In the genomic region with DNA sequence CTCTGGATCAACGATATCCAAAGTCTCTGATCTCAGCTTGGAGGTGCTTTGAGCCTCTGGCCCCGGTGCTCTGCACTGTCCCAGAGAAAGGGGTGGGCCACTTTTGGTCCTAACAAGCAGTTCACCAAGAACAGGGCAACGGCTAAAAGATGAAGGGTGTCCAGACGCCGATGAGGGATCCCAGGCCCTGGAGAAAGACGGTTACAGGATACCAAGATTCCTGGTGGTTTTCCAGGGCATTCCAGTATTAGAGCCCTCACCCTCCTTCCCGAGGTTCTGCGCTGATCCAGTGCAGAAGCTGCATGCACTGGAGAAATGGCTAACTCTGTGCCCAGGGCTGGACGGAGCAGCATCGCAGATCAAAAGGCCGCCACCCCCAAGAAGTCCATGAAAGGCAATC, we compare ENCODE assay signal across 15 cellular contexts.
A peak's percentile ranks its signal among the peaks of the same experiment; 100 is the strongest.
DNase-seq lines count a peak whose midpoint lies in the region; ATAC-seq and TF ChIP-seq lines count a peak whose summit lies in the region.
"Had no signal": no experiment of that assay in that cellular context is flagged by ENCODE, and none has a peak within 500 bp of the region (broad histone marks: within the 10 kb centered on the region; RNA-seq: fewer than 3 reads in every experiment).

No MANE protein-coding gene starts in this region.

- peaks cover 0 to 2% (median 0%) of the 10 kb centered on the region in 7 donors for H3K9me3 Mint-ChIP-seq in CD4-positive, CD25-positive, alpha-beta regulatory T cell
- H3K9me3 Mint-ChIP-seq in dendritic cell treated with granulocyte-macrophage colony-stimulating factor and Interleukin-4, amounts not matched to agents 40 ng/mL and 50 ng/mL, for 4 days, result peaks cover 6% of the 10 kb centered on the region

- ATAC-seq in CD4-positive, CD25-positive, alpha-beta regulatory T cell (ENCODE audit: low read depth in 2 of 2), result no peak
- ATAC-seq: A549 had no signal

- H2AFZ ChIP-seq in neuronal stem cell (ENCODE audit: low read length), result peak overlapping the region; percentile 70

- H4K91ac ChIP-seq in neuronal stem cell (ENCODE audit: low read depth, low read length, poor library complexity), result no peak overlapping the region

- CTCF ChIA-PET in HEK293 (lab: Yijun Ruan, JAX), result interaction anchor here (0.6 to 1.0 kb wide), 2 partner anchors 16 to 186 kb away, joined by 3 read pairs; no protein-coding TSS in a partner anchor

- H3K4me3 Mint-ChIP-seq in CD4-positive, CD25-positive, alpha-beta regulatory T cell, result no peak overlapping the region
- no peak overlapping the region for H3K4me3 Mint-ChIP-seq in dendritic cell treated with granulocyte-macrophage colony-stimulating factor and Interleukin-4, amounts not matched to agents 40 ng/mL and 50 ng/mL, for 4 days

- no peak overlapping the region for H2BK120ac ChIP-seq in neuronal stem cell (ENCODE audit: low read depth, low read length)

- H3K4me3 ChIP-seq in CD4-positive, CD25-positive, alpha-beta regulatory T cell (ENCODE audit: low read depth, low read length), result no peak overlapping the region
- no peak overlapping the region for H3K4me3 ChIP-seq in HEK293 (ENCODE audit: low read depth, low read length)
- H3K4me3 ChIP-seq in neuronal stem cell (ENCODE audit: low read length in 2 of 2), result no peak overlapping the region
- H3K4me3 ChIP-seq in MG63, result no peak overlapping the region
- H3K4me3 ChIP-seq: A549 had no signal

- no peak overlapping the region for H3K4ac ChIP-seq in neuronal stem cell (ENCODE audit: low read length)

- H3K27me3 ChIP-seq in CD4-positive, CD25-positive, alpha-beta regulatory T cell (ENCODE audit: control insufficient read depth, insufficient read depth, low read length), result no peaks in the 10 kb centered on the region
- no peaks in the 10 kb centered on the region for H3K27me3 ChIP-seq in neuronal stem cell (ENCODE audit: control insufficient read depth in 3 of 3, insufficient read depth in 3 of 3, low read depth in 1 of 3, low read length in 3 of 3)
- no peaks in the 10 kb centered on the region for H3K27me3 ChIP-seq in MG63

- H3K4me1 Mint-ChIP-seq in CD4-positive, CD25-positive, alpha-beta regulatory T cell, result peaks cover 0 to 49% (median 22%) of the 10 kb centered on the region in 4 donors
- peaks cover 50% of the 10 kb centered on the region for H3K4me1 Mint-ChIP-seq in dendritic cell treated with granulocyte-macrophage colony-stimulating factor and Interleukin-4, amounts not matched to agents 40 ng/mL and 50 ng/mL, for 4 days (ENCODE audit: low read depth)

- no peak overlapping the region for H2BK5ac ChIP-seq in neuronal stem cell (ENCODE audit: low read length)

- H3K18ac ChIP-seq in neuronal stem cell (ENCODE audit: low read length), result no peak overlapping the region

- H2BK12ac ChIP-seq in neuronal stem cell (ENCODE audit: low read length), result no peak overlapping the region

- peak overlapping the region; percentile 82 for H2BK15ac ChIP-seq in neuronal stem cell (ENCODE audit: low read length)

- peaks cover 4% of the 10 kb centered on the region for H3K36me3 Mint-ChIP-seq in CD4-positive, CD25-positive, alpha-beta regulatory T cell
- no peaks in the 10 kb centered on the region for H3K36me3 Mint-ChIP-seq in dendritic cell treated with granulocyte-macrophage colony-stimulating factor and Interleukin-4, amounts not matched to agents 40 ng/mL and 50 ng/mL, for 4 days (ENCODE audit: low read depth)

- H2AK5ac ChIP-seq in neuronal stem cell (ENCODE audit: low read depth, low read length), result no peak overlapping the region

- POLR2A ChIA-PET in HEK293 (lab: Yijun Ruan, JAX), result interaction anchor here (0.9 to 1.1 kb wide), 2 partner anchors 14 to 149 kb away, joined by 3 read pairs; no protein-coding TSS in a partner anchor

- no peaks in the 10 kb centered on the region for H3K36me3 ChIP-seq in CD4-positive, CD25-positive, alpha-beta regulatory T cell (ENCODE audit: control insufficient read depth, insufficient read depth, low read length)
- H3K36me3 ChIP-seq in HEK293 (ENCODE audit: control insufficient read depth in 2 of 2, insufficient read depth in 1 of 2, low read length in 2 of 2) (no peaks in the 10 kb centered on the region), neuronal stem cell (replicated peaks in 1 of 2; ENCODE audit: control insufficient read depth in 2 of 2, insufficient read depth in 2 of 2, low read length in 2 of 2) (no peaks in the 10 kb centered on the region), MG63 (no peaks in the 10 kb centered on the region)

- H3K27ac Mint-ChIP-seq in CD4-positive, CD25-positive, alpha-beta regulatory T cell, result peak overlapping the region in 2 of 3 donors; percentile 78 to 92
- peak overlapping the region; percentile 54 for H3K27ac Mint-ChIP-seq in dendritic cell treated with granulocyte-macrophage colony-stimulating factor and Interleukin-4, amounts not matched to agents 40 ng/mL and 50 ng/mL, for 4 days

- intact Hi-C loops in dendritic cell treated with granulocyte-macrophage colony-stimulating factor and Interleukin-4, amounts not matched to agents 40 ng/mL and 50 ng/mL, for 4 days (cut with micrococcal nuclease), result no loop called here

- H3K9me3 ChIP-seq in CD4-positive, CD25-positive, alpha-beta regulatory T cell (ENCODE audit: control insufficient read depth in 2 of 2, low read length in 2 of 2), result no peaks in the 10 kb centered on the region
- H3K9me3 ChIP-seq in HEK293 (ENCODE audit: control insufficient read depth, insufficient read depth, low read depth, low read length) (no peaks in the 10 kb centered on the region), neuronal stem cell (replicated peaks in 1 of 2; ENCODE audit: control insufficient read depth in 2 of 2, insufficient read depth in 1 of 2, low read depth in 1 of 2, low read length in 2 of 2) (no peaks in the 10 kb centered on the region), MG63 (no peaks in the 10 kb centered on the region)
- H3K9me3 ChIP-seq: A549 had no signal

- no peak overlapping the region for H3K9ac ChIP-seq in neuronal stem cell (ENCODE audit: low read depth, low read length, poor library complexity)

- TF ChIP-seq CTCF in HEK293 (tag by site-specific recombination; IDR thresholded peaks at IDR 0.05) (no peak), GM10266 (IDR thresholded peaks at IDR 0.05; ENCODE audit: control insufficient read depth, insufficient read depth, low read depth, missing control alignments) (no peak)

- H3K27me3 Mint-ChIP-seq in CD4-positive, CD25-positive, alpha-beta regulatory T cell, result peaks cover 9% of the 10 kb centered on the region
- H3K27me3 Mint-ChIP-seq in dendritic cell treated with granulocyte-macrophage colony-stimulating factor and Interleukin-4, amounts not matched to agents 40 ng/mL and 50 ng/mL, for 4 days, result peaks cover 1% of the 10 kb centered on the region

- H3K4me2 ChIP-seq in neuronal stem cell (ENCODE audit: insufficient read depth, low read length, poor library complexity, severe bottlenecking), result no peak overlapping the region
- H3K4me2 ChIP-seq: A549 had no signal

- H3K79me1 ChIP-seq in neuronal stem cell (ENCODE audit: low read depth, low read length), result no peaks in the 10 kb centered on the region

- no peak for DNase-seq in CD4-positive, CD25-positive, alpha-beta regulatory T cell
- DNase-seq in neuronal stem cell (ENCODE audit: low spot score), result no peak
- no peak for DNase-seq in GM10266 (ENCODE audit: extremely low spot score)
- no peak for DNase-seq in cortex of kidney (lab: John Stamatoyannopoulos, UW)
- DNase-seq in NCI-H446 treated with DMSO at 0.1 percent for 48 hours (lab: John Stamatoyannopoulos, UW), result no peak
- no peak for DNase-seq in MG63
- DNase-seq: AML-193; DMS 273 treated with DMSO at 0.1 percent for 48 hours; NCI-H1417 treated with DMSO at 0.1 percent for 48 hours; NCI-H2029 treated with DMSO at 0.1 percent for 48 hours; NCI-H2227 treated with DMSO at 0.1 percent for 48 hours; NK-92 treated with Interleukin-12 subunit alpha and Interleukin-12 subunit beta, amount 100 ng/mL, for 24 hours had no signal

- no peak overlapping the region for H4K8ac ChIP-seq in neuronal stem cell (ENCODE audit: low read depth, low read length)

- whole genome bisulfite sequencing in neuronal stem cell (ENCODE audit: extremely low coverage in 2 of 2, insufficient read length in 2 of 2, insufficient replicate concordance in 1 of 2), 2 donors, result no CpG with 5 or more reads among the region's 11 CpGs

- H3K14ac ChIP-seq in neuronal stem cell (ENCODE audit: low read length), result no peak overlapping the region

- no peak overlapping the region for H3K23ac ChIP-seq in neuronal stem cell (ENCODE audit: low read depth, low read length, poor library complexity)

- peaks cover 23% of the 10 kb centered on the region for H3K4me1 ChIP-seq in CD4-positive, CD25-positive, alpha-beta regulatory T cell (ENCODE audit: control insufficient read depth, insufficient read depth, low read length, poor library complexity, severe bottlenecking)
- peaks cover 7% of the 10 kb centered on the region; the same call in 1 of the 2 replicates for H3K4me1 ChIP-seq in HEK293 (ENCODE audit: control insufficient read depth, insufficient read depth, low read length)
- peaks cover 7 to 12% of the 10 kb centered on the region in 2 donors for H3K4me1 ChIP-seq in neuronal stem cell (ENCODE audit: control insufficient read depth in 2 of 2, insufficient read depth in 1 of 2, low read depth in 1 of 2, low read length in 2 of 2)

- H3K27ac ChIP-seq in CD4-positive, CD25-positive, alpha-beta regulatory T cell (ENCODE audit: insufficient read depth, low read length, poor library complexity, severe bottlenecking), result no peak overlapping the region
- H3K27ac ChIP-seq in HEK293 (ENCODE audit: extremely low read depth, low read depth, low read length) (no peak overlapping the region), neuronal stem cell (replicated peaks; ENCODE audit: low read length) (no peak overlapping the region)
